Comparison of ENCODE assay signal across 16 cellular contexts in the genomic region with DNA sequence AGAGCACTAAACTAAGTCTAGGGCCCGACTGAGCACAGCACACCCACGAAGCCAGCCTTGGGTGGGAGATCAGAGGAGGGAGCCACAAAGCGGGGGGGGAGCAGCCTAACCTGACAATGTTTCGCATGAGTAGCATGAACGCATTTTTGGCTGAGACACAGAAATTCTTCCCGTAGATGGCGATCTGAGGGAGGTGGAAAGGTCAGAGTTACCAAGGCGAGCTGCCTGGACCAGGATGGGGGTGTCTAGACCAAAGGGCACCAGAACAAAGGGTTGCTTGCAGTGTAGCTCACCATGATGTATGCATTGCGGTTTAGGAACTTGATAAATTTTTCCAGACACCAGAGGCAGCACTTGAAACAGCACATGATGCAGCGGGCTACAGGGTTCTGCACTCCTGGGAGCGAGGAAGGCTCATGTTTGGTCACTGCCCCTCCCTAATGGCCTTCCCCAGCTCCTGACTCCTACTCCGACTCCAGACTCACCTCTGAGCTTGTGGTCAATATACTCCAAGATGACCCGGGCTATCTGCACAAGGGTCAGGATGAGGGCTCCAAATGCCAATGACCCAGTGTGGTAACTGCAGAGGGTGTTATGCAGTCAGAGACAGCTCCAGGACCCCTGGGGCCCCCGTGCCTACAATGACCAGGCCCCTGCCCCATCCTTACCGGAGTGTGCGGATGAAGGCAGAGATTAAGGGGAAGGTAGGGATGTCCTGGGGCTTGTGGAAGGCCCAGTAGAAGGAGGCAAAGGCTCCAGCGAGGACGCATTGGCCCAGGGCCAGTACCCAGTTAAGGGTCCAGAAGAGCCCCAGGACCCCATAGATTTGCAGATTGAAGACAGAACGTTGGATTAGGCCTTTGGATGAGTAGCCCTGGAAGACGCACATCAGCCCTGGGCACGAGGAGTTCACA. TPM values are rescaled to one million over a fixed set of nuclear protein-coding genes. Genes with fewer than 3 reads are reported as not detected.
DNase-seq lines count a peak whose midpoint lies in the region; ATAC-seq and TF ChIP-seq lines count a peak whose summit lies in the region.
"Had no signal": no experiment of that assay in that cellular context is flagged by ENCODE, and none has a peak within 500 bp of the region (broad histone marks: within the 10 kb centered on the region; RNA-seq: fewer than 3 reads in every experiment).

No MANE protein-coding gene starts in this region.

- H3K27me3 ChIP-seq in right cardiac atrium (ENCODE audit: control insufficient read depth, insufficient read depth) (no peaks in the 10 kb centered on the region), heart right ventricle (no peaks in the 10 kb centered on the region), stomach (no peaks in the 10 kb centered on the region), MM.1S (replicated peaks; ENCODE audit: insufficient read depth, low read length) (peaks cover 15% of the 10 kb centered on the region)
- H3K27me3 ChIP-seq: body of pancreas, pancreas had no signal

- H3K9me2 ChIP-seq in MM.1S (replicated peaks; ENCODE audit: insufficient read depth, low read length) = no peaks in the 10 kb centered on the region

- POLR2A ChIA-PET in WTC11 (lab: Charles Lee) = no interaction called here

- ATAC-seq in right cardiac atrium = no peak
- ATAC-seq in heart right ventricle = no peak
- ATAC-seq in WTC11 = no peak
- no peak for ATAC-seq in HG02938 (IDR thresholded peaks at IDR 0.05; ENCODE audit: unreplicated experiment)
- ATAC-seq: body of pancreas, left colon, pancreas had no signal

- H3K4me2 ChIP-seq in MM.1S (ENCODE audit: low read depth, low read length) = no peak overlapping the region

- no peak for TF ChIP-seq EP300 in stomach (IDR thresholded peaks at IDR 0.05)

- H3K4me1 Mint-ChIP-seq in WTC11 = peaks cover 21% of the 10 kb centered on the region

- intact Hi-C loops in right cardiac atrium (cut with DNase I) (loop anchor here in 1 of 4 donors (10.0 kb wide), 1 partner anchor 181 kb away; the partner anchor contains the start of gene LY6G5C), heart right ventricle (cut with DNase I) (loop anchor here in 1 of 10 donors (10.0 kb wide), 1 partner anchor 181 kb away; the partner anchor contains the start of gene LY6G5C), stomach (cut with DNase I; ENCODE audit: low total_unique reads) (no loop called here)

- TF ChIP-seq CTCF in heart right ventricle (IDR thresholded peaks at IDR 0.05) = no peak
- no peak for TF ChIP-seq CTCF in WTC11 (IDR thresholded peaks at IDR 0.05)
- no peak for TF ChIP-seq CTCF in stomach (IDR thresholded peaks at IDR 0.05)
- no peak for TF ChIP-seq CTCF in MM.1S (IDR thresholded peaks at IDR 0.05; ENCODE audit: low read length)

- H3F3A ChIP-seq in MM.1S (ENCODE audit: insufficient read depth, low read length) = peaks cover 11% of the 10 kb centered on the region

- H4K20me1 ChIP-seq in MM.1S (ENCODE audit: insufficient read depth, low read length) = no peaks in the 10 kb centered on the region

- H3K9ac ChIP-seq in MM.1S (ENCODE audit: low read length) = no peak overlapping the region
- H3K9ac ChIP-seq: KMS-11 had no signal

- peaks cover 12% of the 10 kb centered on the region for H3K79me2 ChIP-seq in MM.1S (ENCODE audit: low read length)

- H3K4me1 ChIP-seq in right cardiac atrium (ENCODE audit: control insufficient read depth, insufficient read depth, low read length) = peaks cover 2% of the 10 kb centered on the region
- H3K4me1 ChIP-seq in heart right ventricle = peaks cover 8 to 29% (median 21%) of the 10 kb centered on the region in 9 donors
- peaks cover 17 to 60% (median 36%) of the 10 kb centered on the region in 4 donors for H3K4me1 ChIP-seq in stomach
- H3K4me1 ChIP-seq in MM.1S (ENCODE audit: low read length) = peaks cover 5% of the 10 kb centered on the region

- no peaks in the 10 kb centered on the region for H3K9me3 Mint-ChIP-seq in WTC11

- H3K9me3 ChIP-seq in right cardiac atrium (ENCODE audit: control insufficient read depth, low read length) (no peaks in the 10 kb centered on the region), heart right ventricle (no peaks in the 10 kb centered on the region), stomach (no peaks in the 10 kb centered on the region), MM.1S (replicated peaks; ENCODE audit: insufficient read depth, low read length) (no peaks in the 10 kb centered on the region)
- H3K9me3 ChIP-seq: body of pancreas, pancreas had no signal

- H3K27me3 Mint-ChIP-seq in WTC11 (ENCODE audit: low read depth) = peaks cover 2% of the 10 kb centered on the region; the same call in 1 of the 2 replicates

- DNase-seq in right cardiac atrium = peak in 2 of 3 donors; percentile 27 to 30
- DNase-seq in heart right ventricle = no peak
- no peak for DNase-seq in WTC11 (ENCODE audit: low spot score)
- DNase-seq in kidney tubule cell (ENCODE audit: low spot score) = peak; percentile 81
- DNase-seq in stomach = no peak
- DNase-seq in MM.1S = no peak
- DNase-seq in NCI-H526 treated with DMSO at 0.1 percent for 48 hours (lab: John Stamatoyannopoulos, UW) = no peak
- DNase-seq: activated effector memory CD4-positive, alpha-beta T cell treated with anti-CD3 and anti-CD28 coated beads, Interleukin-2, amount 50 U/mL, for 16 hours; body of pancreas; GF-D8; hippocampal formation; left colon; NCI-H226; pancreas had no signal

- H3K27ac Mint-ChIP-seq in WTC11 = peak overlapping the region; percentile 41; the same call in 1 of the 2 replicates

- CTCF ChIA-PET in WTC11 (lab: Charles Lee) = interaction anchor here (1.1 kb wide), 1 partner anchor 92 kb away, joined by 3 read pairs; no protein-coding TSS in a partner anchor

- H3K36me3 ChIP-seq in heart right ventricle = peaks cover 0 to 10% (median 2%) of the 10 kb centered on the region in 9 donors
- peaks cover 8 to 53% (median 23%) of the 10 kb centered on the region in 4 donors for H3K36me3 ChIP-seq in stomach
- no peaks in the 10 kb centered on the region for H3K36me3 ChIP-seq in MM.1S (replicated peaks; ENCODE audit: insufficient read depth, low read length)
- H3K36me3 ChIP-seq: pancreas had no signal

- 79% methylated on average over 21 of the region's 21 CpGs for WGBS in right cardiac atrium
- 83% methylated on average over 21 of the region's 21 CpGs for WGBS in heart right ventricle, 2 donors
- WGBS in stomach, 5 donors = 47 to 67% (median 61%) methylated on average over 20 to 21 of the region's 21 CpGs

- no peak overlapping the region for H3K4me3 ChIP-seq in right cardiac atrium (ENCODE audit: low read length)
- no peak overlapping the region for H3K4me3 ChIP-seq in heart right ventricle
- no peak overlapping the region for H3K4me3 ChIP-seq in stomach
- H3K4me3 ChIP-seq in MM.1S (ENCODE audit: low read length) = no peak overlapping the region
- H3K4me3 ChIP-seq: body of pancreas, pancreas had no signal

- H3K36me3 Mint-ChIP-seq in WTC11 = no peaks in the 10 kb centered on the region

- H2AFZ ChIP-seq in MM.1S (ENCODE audit: low read length) = no peak overlapping the region

- TF ChIP-seq POLR2A in stomach (IDR thresholded peaks at IDR 0.05) = no peak

- H3K27ac ChIP-seq in right cardiac atrium (ENCODE audit: low read length) = no peak overlapping the region
- H3K27ac ChIP-seq in heart right ventricle = no peak overlapping the region
- peak overlapping the region in 4 of 5 donors; percentile 32 to 93 (median 86) for H3K27ac ChIP-seq in stomach
- H3K27ac ChIP-seq in MM.1S (ENCODE audit: low read length) = no peak overlapping the region
- H3K27ac ChIP-seq: body of pancreas, KMS-11, pancreas had no signal

- peak overlapping the region; percentile 97 for H3K4me3 Mint-ChIP-seq in WTC11

TF ChIP-seq in WTC11, 78 proteins besides CTCF, POLR2A, EP300 and RAD21:
- TF ChIP-seq IRF2 (CRISPR knock-in tag; IDR thresholded peaks at IDR 0.05; ENCODE audit: borderline replicate concordance, low read depth) = no peak
- TF ChIP-seq GABPB1 (CRISPR knock-in tag; IDR thresholded peaks at IDR 0.05) = peak; percentile 76
- no peak for TF ChIP-seq TEAD1 (CRISPR knock-in tag; IDR thresholded peaks at IDR 0.05)

RNA-seq across cellular contexts. Expression of gene NEU1, which starts 2.8 kb away (rescaled TPM):
- total RNA-seq in right cardiac atrium (10 to 100 TPM; 18.5 to 28.2 (median 22.7) TPM), heart right ventricle (10 to 100 TPM; 18.1 to 32.4 (median 22.3) TPM), WTC11 (2021) (42.6 to 44.8 TPM (median 42.8 TPM) in 3 replicates), stomach (10 to 100 TPM; 11.3 to 60.7 (median 25.0) TPM)
- polyA plus RNA-seq in right cardiac atrium (26.0 TPM), heart right ventricle (10 to 100 TPM; 15.7 to 48.0 TPM), stomach (10 to 100 TPM; 16.3 to 29.0 (median 22.2) TPM)

RNA-seq across cellular contexts. Expression of gene SLC44A4, which starts 13.3 kb away (rescaled TPM):
- total RNA-seq in right cardiac atrium = not detected
- 0.05 TPM for polyA plus RNA-seq in right cardiac atrium
- total RNA-seq in heart right ventricle = under 1 TPM in 2 of 10 donors, not detected in 8; 0.14 to 0.24 TPM
- under 1 TPM in 1 of 2 donors, not detected in 1; 0.03 TPM for polyA plus RNA-seq in heart right ventricle
- total RNA-seq in WTC11 (2021) = 3.1 to 3.5 TPM (median 3.5 TPM) in 3 replicates
- total RNA-seq in stomach = 100 to 1,000 TPM in 4 of 5 donors, 10 to 100 TPM in 1; 74.2 to 201 (median 175) TPM
- 100 to 1,000 TPM in 1 of 3 donors, 10 to 100 TPM in 2; 35.4 to 111 (median 47.9) TPM for polyA plus RNA-seq in stomach

RNA-seq across cellular contexts. Expression of gene EHMT2, which starts 32.0 kb away (rescaled TPM):
- total RNA-seq in right cardiac atrium (10 to 100 TPM; 13.5 to 24.0 (median 20.0) TPM), heart right ventricle (10 to 100 TPM in 9 of 10 donors, 1 to 10 TPM in 1; 6.4 to 18.7 (median 14.2) TPM), WTC11 (2021) (137 to 169 TPM (median 168 TPM) in 3 replicates), stomach (10 to 100 TPM; 12.1 to 58.0 (median 31.7) TPM)
- polyA plus RNA-seq in right cardiac atrium (15.7 TPM), heart right ventricle (10 to 100 TPM; 13.2 to 21.7 TPM), stomach (10 to 100 TPM; 27.3 to 43.2 (median 35.4) TPM)

RNA-seq across cellular contexts. Expression of gene ZBTB12, which starts 36.4 kb away (rescaled TPM):
- total RNA-seq in right cardiac atrium (1 to 10 TPM; 1.6 to 5.0 (median 3.4) TPM), heart right ventricle (1 to 10 TPM; 1.5 to 4.9 (median 2.8) TPM), WTC11 (2021) (24.0 to 46.2 TPM (median 44.1 TPM) in 3 replicates), stomach (1 to 10 TPM in 3 of 5 donors, under 1 TPM in 2; 0.43 to 6.4 (median 1.3) TPM)
- polyA plus RNA-seq in right cardiac atrium (2.4 TPM), heart right ventricle (1 to 10 TPM; 2.0 TPM), stomach (1 to 10 TPM; 1.8 to 3.4 (median 2.2) TPM)

RNA-seq across cellular contexts. Expression of gene HSPA1B, which starts 37.9 kb away (rescaled TPM):
- total RNA-seq in right cardiac atrium (100 to 1,000 TPM; 110 to 299 (median 197) TPM), heart right ventricle (100 to 1,000 TPM; 126 to 258 (median 169) TPM), WTC11 (2021) (75.3 to 105 TPM (median 96.4 TPM) in 3 replicates), stomach (100 to 1,000 TPM in 3 of 5 donors, 10 to 100 TPM in 2; 44.3 to 165 (median 105) TPM)
- polyA plus RNA-seq in right cardiac atrium (114 TPM), heart right ventricle (100 to 1,000 TPM in 1 of 2 donors, 10 to 100 TPM in 1; 16.9 to 122 TPM), stomach (10 to 100 TPM; 35.9 to 66.0 (median 51.3) TPM)

Comparison
In these comparisons a context has a peak if more than half of its experiments do, and no peak if none do; other contexts are left out.
1. DNase-seq: peak in right cardiac atrium (2 of 3) and kidney tubule cell (single experiment); none in heart right ventricle (0 of 2), WTC11 (single experiment), stomach (single experiment), MM.1S (single experiment) and NCI-H526 treated with DMSO at 0.1 percent for 48 hours (single experiment).
2. H3K27ac ChIP-seq: peak in stomach (4 of 5); none in right cardiac atrium (single experiment), heart right ventricle (0 of 10) and MM.1S (single experiment).
3. RNA of gene SLC44A4, which starts 13.3 kb away (total RNA-seq): 74.2 to 201 TPM in stomach; 3.1 to 3.5 TPM in WTC11, not detected in right cardiac atrium and 0.14 to 0.24 TPM in heart right ventricle; every median in the first group is over 10 times any median in the second.